ENCODE assay signal across 1 cellular context in genomic region chr11:1390603-1391164, GRCh38.
TF ChIP-seq lines count a peak whose summit lies in the region.

No MANE protein-coding gene starts in this region.

TF ChIP-seq in HepG2, 621 proteins besides CTCF, POLR2A, EP300 and RAD21 (continued from another document):
- TF ChIP-seq, protein P1, sequence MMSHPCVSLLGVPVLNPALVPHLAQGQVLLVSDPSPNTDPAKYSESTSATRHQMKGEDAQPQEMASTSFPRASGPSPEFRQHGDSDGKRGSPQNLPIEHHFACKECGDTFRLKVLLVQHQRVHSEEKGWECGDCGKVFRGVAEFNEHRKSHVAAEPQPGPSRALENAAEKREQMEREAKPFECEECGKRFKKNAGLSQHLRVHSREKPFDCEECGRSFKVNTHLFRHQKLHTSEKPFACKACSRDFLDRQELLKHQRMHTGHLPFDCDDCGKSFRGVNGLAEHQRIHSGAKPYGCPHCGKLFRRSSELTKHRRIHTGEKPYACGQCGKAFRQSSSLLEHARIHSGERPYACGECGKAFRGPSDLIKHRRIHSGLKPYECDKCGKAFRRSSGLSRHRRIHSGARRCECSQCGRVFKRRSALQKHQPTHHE (CRISPR knock-in tag; IDR thresholded peaks at IDR 0.05; ENCODE audit: borderline replicate concordance): no peak
- TF ChIP-seq RFX3 (CRISPR knock-in tag; IDR thresholded peaks at IDR 0.05) (no peak), ZNF235 (CRISPR knock-in tag; IDR thresholded peaks at IDR 0.05; ENCODE audit: borderline replicate concordance) (no peak), KLF6 (CRISPR knock-in tag; IDR thresholded peaks at IDR 0.05) (no peak), REST (IDR thresholded peaks at IDR 0.05; ENCODE audit: borderline replicate concordance in 1 of 2, low read depth in 1 of 2, low read length in 2 of 2) (peak; percentile 45 to 81), KDM3A (CRISPR knock-in tag; IDR thresholded peaks at IDR 0.05; ENCODE audit: low read depth) (no peak), ZNF761 (CRISPR knock-in tag; conservative IDR thresholded peaks at IDR 0.05) (no peak), KLF12 (CRISPR knock-in tag; IDR thresholded peaks at IDR 0.05; ENCODE audit: borderline replicate concordance) (no peak), ZNF180 (CRISPR knock-in tag; IDR thresholded peaks at IDR 0.05; ENCODE audit: borderline replicate concordance, low read depth) (no peak), TAF15 (IDR thresholded peaks at IDR 0.05; ENCODE audit: low read depth, low read length, poor library complexity, severe bottlenecking) (no peak), ZNF407 (CRISPR knock-in tag; IDR thresholded peaks at IDR 0.05; ENCODE audit: not compliant biosample characterization) (peak; percentile 63)
- TF ChIP-seq, protein P2, sequence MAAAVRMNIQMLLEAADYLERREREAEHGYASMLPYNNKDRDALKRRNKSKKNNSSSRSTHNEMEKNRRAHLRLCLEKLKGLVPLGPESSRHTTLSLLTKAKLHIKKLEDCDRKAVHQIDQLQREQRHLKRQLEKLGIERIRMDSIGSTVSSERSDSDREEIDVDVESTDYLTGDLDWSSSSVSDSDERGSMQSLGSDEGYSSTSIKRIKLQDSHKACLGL (CRISPR knock-in tag; IDR thresholded peaks at IDR 0.05): no peak
